Comparison of ENCODE assay signal across 23 cellular contexts in genomic region chr9:14277761-14278160, GRCh38. TPM values are rescaled to one million over a fixed set of nuclear protein-coding genes. Genes with fewer than 3 reads are reported as not detected.
DNase-seq lines count a peak whose midpoint lies in the region; ATAC-seq and TF ChIP-seq lines count a peak whose summit lies in the region.
"Had no signal": no experiment of that assay in that cellular context is flagged by ENCODE, and none has a peak within 500 bp of the region (broad histone marks: within the 10 kb centered on the region; RNA-seq: fewer than 3 reads in every experiment).

No MANE protein-coding gene starts in this region.

- in situ Hi-C loops in mammary epithelial cell (cut with MboI; ENCODE audit: low sequenced_read_pairs in 2 of 2), result no loop called here

- BruUV-seq in mammary epithelial cell (replicated peaks; lab: Mats Ljungman, UMichigan), result TSS peak; percentile 87

- H3K79me2 ChIP-seq in mammary epithelial cell (ENCODE audit: insufficient read depth, low read length) (peaks cover 83% of the 10 kb centered on the region), osteoblast (ENCODE audit: insufficient read depth, low read length) (peaks cover 45% of the 10 kb centered on the region)

- no peaks in the 10 kb centered on the region for H3K36me3 ChIP-seq in right atrium auricular region
- H3K36me3 ChIP-seq in mammary epithelial cell (ENCODE audit: insufficient read depth, low read length), result no peaks in the 10 kb centered on the region
- no peaks in the 10 kb centered on the region for H3K36me3 ChIP-seq in osteoblast (ENCODE audit: insufficient read depth, low read length)
- H3K36me3 ChIP-seq: BLaER1 treated with 17β-estradiol and CSF1 and Interleukin-3, amounts not matched to agents 10 nM and 100 nM; spleen; transverse colon had no signal

- H3K4me1 ChIP-seq in right atrium auricular region, result peaks cover 0 to 90% of the 10 kb centered on the region in 2 donors
- H3K4me1 ChIP-seq in mammary epithelial cell (ENCODE audit: insufficient read depth, low read length), result peaks cover 46% of the 10 kb centered on the region
- peaks cover 91% of the 10 kb centered on the region for H3K4me1 ChIP-seq in osteoblast (ENCODE audit: insufficient read depth, low read length)

- peaks cover 5% of the 10 kb centered on the region for H3K27me3 Mint-ChIP-seq in nephron progenitor cell (ENCODE audit: low read depth, poor library complexity)
- H3K27me3 Mint-ChIP-seq: progenitor cell of endocrine pancreas had no signal

- no peaks in the 10 kb centered on the region for H3K36me3 Mint-ChIP-seq in nephron progenitor cell (ENCODE audit: low read depth)
- H3K36me3 Mint-ChIP-seq: natural killer cell treated with Interleukin-12 subunit alpha and Interleukin-12 subunit beta and Interleukin-15 and Interleukin-18, amount 100 ng/mL, for 72 hours had no signal

- ATAC-seq in Right ventricle myocardium superior (ENCODE audit: poor library complexity), result no peak
- ATAC-seq: natural killer cell treated with Interleukin-12 subunit alpha and Interleukin-12 subunit beta and Interleukin-15 and Interleukin-18, amount 100 ng/mL, for 72 hours had no signal

- peaks cover 25% of the 10 kb centered on the region for H3K4me1 Mint-ChIP-seq in nephron progenitor cell

- H3K27ac Mint-ChIP-seq in nephron progenitor cell, result no peak overlapping the region
- H3K27ac Mint-ChIP-seq: natural killer cell treated with Interleukin-12 subunit alpha and Interleukin-12 subunit beta and Interleukin-15 and Interleukin-18, amount 100 ng/mL, for 72 hours; stimulated activated naive CD8-positive, alpha-beta T cell treated with anti-CD3 and anti-CD28 coated beads, Interleukin-15, Interleukin-2, amounts not matched to agents 100 ng/mL and 50 ng/mL, for 24 hours had no signal

- H3K9ac ChIP-seq in mammary epithelial cell (ENCODE audit: insufficient read depth, low read length), result peak overlapping the region; percentile 56
- H3K9ac ChIP-seq: BLaER1 treated with 17β-estradiol and CSF1 and Interleukin-3, amounts not matched to agents 10 nM and 100 nM had no signal

- no peak overlapping the region for H3K4me3 ChIP-seq in right atrium auricular region
- peak overlapping the region in 2 of 3 experiments; percentile 10 to 18 for H3K4me3 ChIP-seq in mammary epithelial cell (replicated peaks in 1 of 3; ENCODE audit: insufficient read depth in 1 of 3, low read depth in 2 of 3, low read length in 3 of 3)
- H3K4me3 ChIP-seq in osteoblast (ENCODE audit: insufficient read depth, low read length), result no peak overlapping the region
- H3K4me3 ChIP-seq: BLaER1 treated with 17β-estradiol and CSF1 and Interleukin-3, amounts not matched to agents 10 nM and 100 nM; transverse colon had no signal

- peak overlapping the region; percentile 37 to 69 for H3K27ac ChIP-seq in right atrium auricular region
- H3K27ac ChIP-seq in mammary epithelial cell (ENCODE audit: insufficient read depth, low read depth, low read length), result peak overlapping the region; percentile 75
- peak overlapping the region; percentile 86 for H3K27ac ChIP-seq in osteoblast (ENCODE audit: low read depth, low read length)
- H3K27ac ChIP-seq: BLaER1 treated with 17β-estradiol and CSF1 and Interleukin-3, amounts not matched to agents 10 nM and 100 nM; HL-60 had no signal

- TF ChIP-seq CTCF in right atrium auricular region (IDR thresholded peaks at IDR 0.05), result no peak
- no peak for TF ChIP-seq CTCF in mammary epithelial cell (conservative IDR thresholded peaks at IDR 0.05 in 1 of 2, IDR thresholded peaks at IDR 0.05 in 1 of 2; ENCODE audit: extremely low read depth in 1 of 2, insufficient read depth in 1 of 2, low read depth in 1 of 2, low read length in 2 of 2)
- TF ChIP-seq CTCF in osteoblast (IDR thresholded peaks at IDR 0.05; ENCODE audit: extremely low read depth, low read depth, low read length), result no peak
- TF ChIP-seq CTCF in nephron progenitor cell (IDR thresholded peaks at IDR 0.05), result no peak

- dilution Hi-C loops in mammary epithelial cell (cut with HindIII; ENCODE audit: low sequenced_read_pairs), result no loop called here

- intact Hi-C loops in Right ventricle myocardium superior (cut with DNase I) (no loop called here), mammary epithelial cell (cut with micrococcal nuclease) (loop anchor here (2.0 kb wide), 2 partner anchors 27 to 37 kb away; partner anchors contain the start of gene NFIB)

- no peaks in the 10 kb centered on the region for H3K27me3 ChIP-seq in right atrium auricular region
- no peaks in the 10 kb centered on the region for H3K27me3 ChIP-seq in mammary epithelial cell (ENCODE audit: insufficient read depth, low read length)
- no peaks in the 10 kb centered on the region for H3K27me3 ChIP-seq in osteoblast (ENCODE audit: insufficient read depth, low read length)
- H3K27me3 ChIP-seq: BLaER1 treated with 17β-estradiol and CSF1 and Interleukin-3, amounts not matched to agents 10 nM and 100 nM; transverse colon had no signal

- 46% methylated on average over 3 of the region's 3 CpGs for WGBS in mammary epithelial cell (ENCODE audit: low coverage, missing lambda C conversion rate)

- DNase-seq in right atrium auricular region (ENCODE audit: low spot score), result no peak
- no peak for DNase-seq in Right ventricle myocardium superior
- DNase-seq in mammary epithelial cell, result no peak
- DNase-seq in osteoblast (ENCODE audit: insufficient read length, low spot score, missing footprints), result no peak
- DNase-seq in ureter (ENCODE audit: low spot score), result no peak
- no peak for DNase-seq in nephron progenitor cell
- DNase-seq in A172 (ENCODE audit: low spot score), result no peak
- DNase-seq in OCI-M1 (lab: John Stamatoyannopoulos, UW), result no peak
- DNase-seq: activated CD4-positive, alpha-beta T cell treated with anti-CD3 and anti-CD28 coated beads, Interleukin-2, amount 50 U/mL, for 48 hours; activated effector memory CD4-positive, alpha-beta T cell treated with Interleukin-2 at 50 U/mL for 16 hours; NCI-H1092 treated with DMSO at 0.1 percent for 48 hours; NCI-H2081 treated with DMSO at 0.1 percent for 48 hours; NCI-H82; SIG-M5; spleen; stimulated activated CD4-positive, alpha-beta T cell treated with anti-CD3 and anti-CD28 coated beads, Interleukin-4, amount 100 ng/mL, for 4 hours; T-helper 2 cell; transverse colon had no signal

- H4K20me1 ChIP-seq in mammary epithelial cell (ENCODE audit: insufficient read depth, low read length) (no peaks in the 10 kb centered on the region), osteoblast (ENCODE audit: insufficient read depth, low read length) (no peaks in the 10 kb centered on the region)
- H4K20me1 ChIP-seq: BLaER1 treated with 17β-estradiol and CSF1 and Interleukin-3, amounts not matched to agents 10 nM and 100 nM had no signal

- no peak overlapping the region for H3K4me3 Mint-ChIP-seq in nephron progenitor cell
- H3K4me3 Mint-ChIP-seq: natural killer cell treated with Interleukin-12 subunit alpha and Interleukin-12 subunit beta and Interleukin-15 and Interleukin-18, amount 100 ng/mL, for 72 hours; stimulated activated naive CD8-positive, alpha-beta T cell treated with anti-CD3 and anti-CD28 coated beads, Interleukin-15, Interleukin-2, amounts not matched to agents 100 ng/mL and 50 ng/mL, for 24 hours had no signal

- no peaks in the 10 kb centered on the region for H3K9me3 Mint-ChIP-seq in nephron progenitor cell
- H3K9me3 Mint-ChIP-seq: stimulated activated naive CD8-positive, alpha-beta T cell treated with anti-CD3 and anti-CD28 coated beads, Interleukin-15, Interleukin-2, amounts not matched to agents 100 ng/mL and 50 ng/mL, for 24 hours had no signal

- H3K4me2 ChIP-seq in mammary epithelial cell (ENCODE audit: insufficient read depth, low read depth, low read length) (peak overlapping the region; percentile 72), osteoblast (ENCODE audit: insufficient read depth, low read length) (peak overlapping the region; percentile 57)
- H3K4me2 ChIP-seq: BLaER1 treated with 17β-estradiol and CSF1 and Interleukin-3, amounts not matched to agents 10 nM and 100 nM had no signal

- H2AFZ ChIP-seq in mammary epithelial cell (ENCODE audit: low read depth, low read length) (no peak overlapping the region), osteoblast (ENCODE audit: low read length) (no peak overlapping the region)

- H3K9me3 ChIP-seq in right atrium auricular region (no peaks in the 10 kb centered on the region), mammary epithelial cell (replicated peaks; ENCODE audit: insufficient read depth, low read length) (no peaks in the 10 kb centered on the region), osteoblast (ENCODE audit: low read depth, low read length) (no peaks in the 10 kb centered on the region)
- H3K9me3 ChIP-seq: BLaER1 treated with 17β-estradiol and CSF1 and Interleukin-3, amounts not matched to agents 10 nM and 100 nM; spleen; transverse colon had no signal

- CTCF ChIA-PET in mammary epithelial cell (lab: Charles Lee; ENCODE audit: low non-redundant PET), result interaction anchor here (0.7 kb wide), 1 partner anchor 468 kb away, joined by 5 read pairs; no protein-coding TSS in a partner anchor

RNA-seq across cellular contexts. Expression of gene NFIB, which starts 36.2 kb away (rescaled TPM):
- total RNA-seq in right atrium auricular region, result 10 to 100 TPM; 74.4 to 80.1 TPM
- total RNA-seq in Right ventricle myocardium superior, result 104 TPM
- 10 to 100 TPM; 64.3 to 96.9 TPM for total RNA-seq in mammary epithelial cell
- 37.4 TPM for polyA plus RNA-seq in mammary epithelial cell
- 360 TPM for polyA minus RNA-seq in mammary epithelial cell
- total RNA-seq in osteoblast, result 21.0 and 26.2 TPM in 2 replicates
- total RNA-seq in ureter, result 99.1 TPM
- 4.7 and 5.6 TPM in 2 replicates for total RNA-seq in A172 (2014; rRNA removed; shearing (Covaris generic))
- total RNA-seq: natural killer cell treated with Interleukin-12 subunit alpha and Interleukin-12 subunit beta and Interleukin-15 and Interleukin-18, amount 100 ng/mL, for 72 hours had no signal

Comparison
In these comparisons a context has a peak if more than half of its experiments do, and no peak if none do; other contexts are left out.
1. H3K4me3 ChIP-seq: peak in mammary epithelial cell (2 of 3); none in right atrium auricular region (0 of 2) and osteoblast (single experiment).
2. Peak in every context shown above with its lines, with median percentiles within 50 percentile points of each other: H3K27ac ChIP-seq.